ENCODE assay signal across 29 cellular contexts in the genomic region with DNA sequence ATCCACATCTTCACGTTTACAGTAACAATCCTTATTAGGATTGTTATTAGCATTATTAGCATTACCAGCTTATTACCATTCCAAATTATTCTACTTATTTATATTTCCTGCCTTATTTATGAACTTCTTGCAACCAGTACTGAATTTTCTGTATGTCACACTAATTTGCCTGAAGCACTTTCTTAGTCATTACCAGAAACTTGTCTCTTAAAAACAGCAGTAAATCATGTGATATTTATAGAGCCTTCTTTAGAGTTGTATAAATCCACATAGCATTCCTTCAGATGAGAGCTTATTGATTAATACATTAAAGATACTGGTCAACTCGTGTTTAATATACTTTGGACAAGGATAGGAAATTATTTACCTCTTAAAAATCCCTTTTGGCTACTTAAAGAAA.
DNase-seq lines count a peak whose midpoint lies in the region; ATAC-seq, FAIRE-seq and TF ChIP-seq lines count a peak whose summit lies in the region.
"Had no signal": no experiment of that assay in that cellular context is flagged by ENCODE, and none has a peak within 500 bp of the region (broad histone marks: within the 10 kb centered on the region; RNA-seq: fewer than 3 reads in every experiment).

No MANE protein-coding gene starts in this region.

- 0 out of 2 replicates have a peak overlapping the region, but pooled peaks have one; percentile 1 for H3K4me3 Mint-ChIP-seq in HFFc6
- H3K4me3 Mint-ChIP-seq in naive thymus-derived CD4-positive, alpha-beta T cell = no peak overlapping the region
- H3K4me3 Mint-ChIP-seq: CD4-positive, alpha-beta memory T cell had no signal

- CTCF ChIA-PET in naive thymus-derived CD4-positive, alpha-beta T cell (lab: Charles Lee) = interaction anchor here (0.8 kb wide), 1 partner anchor 11 kb away, joined by 3 read pairs; no protein-coding TSS in a partner anchor

- no peak for FAIRE-seq in bronchial epithelial cell (lab: Jason Lieb, UNC)
- FAIRE-seq: A549, GM12891, HepG2, K562 had no signal

- no peak for ATAC-seq in HG02678 (IDR thresholded peaks at IDR 0.05; ENCODE audit: unreplicated experiment)
- ATAC-seq in naive thymus-derived CD4-positive, alpha-beta T cell = no peak
- ATAC-seq: A549, HepG2, K562, Right ventricle myocardium inferior had no signal

- peaks cover 1% of the 10 kb centered on the region; the same call in 1 of the 2 replicates for H3K27me3 Mint-ChIP-seq in HFFc6 (ENCODE audit: insufficient read depth)
- H3K27me3 Mint-ChIP-seq in naive thymus-derived CD4-positive, alpha-beta T cell = no peaks in the 10 kb centered on the region
- H3K27me3 Mint-ChIP-seq: CD4-positive, alpha-beta memory T cell had no signal

- DNase-seq in EH (ENCODE audit: low read depth) = peak; percentile 71
- DNase-seq in HFFc6 = peak; percentile 55
- peak; percentile 51 for DNase-seq in bronchial epithelial cell (ENCODE audit: low read depth)
- peak; percentile 33 for DNase-seq in renal cortical epithelial cell (ENCODE audit: low read depth)
- no peak for DNase-seq in NCI-H1436 treated with DMSO at 0.1 percent for 48 hours (lab: John Stamatoyannopoulos, UW)
- no peak for DNase-seq in naive thymus-derived CD4-positive, alpha-beta T cell
- DNase-seq: C1 segment of cervical spinal cord; CD4-positive, alpha-beta memory T cell; COR-L47; DMS53; GF-D8; H7; Kasumi-1; MV-4-11; NCI-H1105; NCI-H146; NCI-H1930; NCI-H2107; NCI-H446; NCI-H524 treated with DMSO at 0.1 percent for 48 hours; NCI-H774; SW 1271 had no signal

- no peak for TF ChIP-seq CTCF in HFFc6 (IDR thresholded peaks at IDR 0.05)
- no peak for TF ChIP-seq CTCF in bronchial epithelial cell (IDR thresholded peaks at IDR 0.05; ENCODE audit: insufficient read depth, low read length, severe bottlenecking)

- no peak overlapping the region for H3K27ac ChIP-seq in naive thymus-derived CD4-positive, alpha-beta T cell (ENCODE audit: low read depth, low read length)
- H3K27ac ChIP-seq: A549, SJSA1 had no signal

- no peaks in the 10 kb centered on the region for H3K36me3 ChIP-seq in bronchial epithelial cell (ENCODE audit: control insufficient read depth, insufficient read depth, low read length)
- H3K36me3 ChIP-seq in naive thymus-derived CD4-positive, alpha-beta T cell (ENCODE audit: control insufficient read depth in 2 of 3, insufficient read depth in 3 of 3, low read length in 3 of 3) = no peaks in the 10 kb centered on the region
- H3K36me3 ChIP-seq: SJSA1 had no signal

- H3K4me1 Mint-ChIP-seq in HFFc6 (ENCODE audit: low read depth) = peaks cover 71% of the 10 kb centered on the region
- no peaks in the 10 kb centered on the region for H3K4me1 Mint-ChIP-seq in naive thymus-derived CD4-positive, alpha-beta T cell
- H3K4me1 Mint-ChIP-seq: CD4-positive, alpha-beta memory T cell had no signal

- intact Hi-C loops in naive thymus-derived CD4-positive, alpha-beta T cell (cut with micrococcal nuclease) = no loop called here

- POLR2A ChIA-PET in naive thymus-derived CD4-positive, alpha-beta T cell (lab: Charles Lee) = no interaction called here

- H3K4me1 ChIP-seq in naive thymus-derived CD4-positive, alpha-beta T cell (ENCODE audit: control insufficient read depth in 2 of 2, insufficient read depth in 2 of 2, low read length in 2 of 2) = no peaks in the 10 kb centered on the region
- H3K4me1 ChIP-seq: A549 had no signal

- no peaks in the 10 kb centered on the region for H3K9me3 Mint-ChIP-seq in HFFc6
- H3K9me3 Mint-ChIP-seq in naive thymus-derived CD4-positive, alpha-beta T cell = peaks cover 0 to 2% (median 0%) of the 10 kb centered on the region in 11 donors

- H3K27me3 ChIP-seq in bronchial epithelial cell (ENCODE audit: control insufficient read depth, insufficient read depth, low read length) = no peaks in the 10 kb centered on the region
- H3K27me3 ChIP-seq in naive thymus-derived CD4-positive, alpha-beta T cell (ENCODE audit: control insufficient read depth in 2 of 2, insufficient read depth in 2 of 2, low read length in 2 of 2) = no peaks in the 10 kb centered on the region
- H3K27me3 ChIP-seq: SJSA1 had no signal

- H3K27ac Mint-ChIP-seq in HFFc6 = peak overlapping the region; percentile 4; the same call in 1 of the 2 replicates
- H3K27ac Mint-ChIP-seq in naive thymus-derived CD4-positive, alpha-beta T cell = no peak overlapping the region
- H3K27ac Mint-ChIP-seq: CD4-positive, alpha-beta memory T cell had no signal

- no peaks in the 10 kb centered on the region for H3K9me3 ChIP-seq in naive thymus-derived CD4-positive, alpha-beta T cell (ENCODE audit: control insufficient read depth in 2 of 3, low read length in 3 of 3)
- H3K9me3 ChIP-seq: A549, SJSA1 had no signal

- peaks cover 5% of the 10 kb centered on the region; the same call in 1 of the 2 replicates for H3K36me3 Mint-ChIP-seq in HFFc6 (ENCODE audit: low read depth)
- peaks cover 0 to 4% (median 0%) of the 10 kb centered on the region in 5 donors for H3K36me3 Mint-ChIP-seq in naive thymus-derived CD4-positive, alpha-beta T cell
- H3K36me3 Mint-ChIP-seq: CD4-positive, alpha-beta memory T cell had no signal

- H3K4me3 ChIP-seq in bronchial epithelial cell (ENCODE audit: low read depth, low read length) = no peak overlapping the region
- H3K4me3 ChIP-seq in naive thymus-derived CD4-positive, alpha-beta T cell (ENCODE audit: low read length) = no peak overlapping the region
- H3K4me3 ChIP-seq: A549, K562, SJSA1 had no signal

Comparison
In these comparisons a context has a peak if more than half of its experiments do, and no peak if none do; other contexts are left out.
1. DNase-seq: peak in EH (single experiment), HFFc6 (single experiment), bronchial epithelial cell (single experiment) and renal cortical epithelial cell (single experiment); none in NCI-H1436 treated with DMSO at 0.1 percent for 48 hours (single experiment) and naive thymus-derived CD4-positive, alpha-beta T cell (0 of 9).